Comparison of ENCODE assay signal across 12 cellular contexts in genomic region chr1:228060458-228061190, GRCh38. TPM values are rescaled to one million over a fixed set of nuclear protein-coding genes. Genes with fewer than 3 reads are reported as not detected.
A peak's percentile ranks its signal among the peaks of the same experiment; 100 is the strongest.
DNase-seq lines count a peak whose midpoint lies in the region; ATAC-seq and TF ChIP-seq lines count a peak whose summit lies in the region.
"Had no signal": no experiment of that assay in that cellular context is flagged by ENCODE, and none has a peak within 500 bp of the region (broad histone marks: within the 10 kb centered on the region; RNA-seq: fewer than 3 reads in every experiment).

No MANE protein-coding gene starts in this region.

- intact Hi-C loops in PC-3 (cut with micrococcal nuclease): no loop called here
- intact Hi-C loops in natural killer cell (cut with micrococcal nuclease): no loop called here

- H3K4me1 Mint-ChIP-seq in CD8-positive, alpha-beta memory T cell: peaks cover 6 to 19% (median 14%) of the 10 kb centered on the region in 3 donors
- peaks cover 0 to 11% of the 10 kb centered on the region in 2 donors for H3K4me1 Mint-ChIP-seq in natural killer cell

- H3K36me3 Mint-ChIP-seq in CD8-positive, alpha-beta memory T cell: no peaks in the 10 kb centered on the region
- no peaks in the 10 kb centered on the region for H3K36me3 Mint-ChIP-seq in natural killer cell

- peak overlapping the region; percentile 67 for H2AFZ ChIP-seq in PC-3 (ENCODE audit: low read length)

- H3K4me3 ChIP-seq in CD8-positive, alpha-beta memory T cell (ENCODE audit: low read length): peak overlapping the region; percentile 50
- H3K4me3 ChIP-seq in PC-3 (ENCODE audit: low read length) (peak overlapping the region; percentile 58), epithelial cell of esophagus (ENCODE audit: low read length) (peak overlapping the region; percentile 42)

- peak overlapping the region in 3 of 8 donors; percentile 23 to 56 (median 35) for H3K27ac Mint-ChIP-seq in CD8-positive, alpha-beta memory T cell
- no peak overlapping the region for H3K27ac Mint-ChIP-seq in natural killer cell
- H3K27ac Mint-ChIP-seq: activated CD4-positive, alpha-beta T cell treated with anti-CD3 and anti-CD28 coated beads for 36 hours had no signal

- H3K27ac ChIP-seq in CD8-positive, alpha-beta memory T cell (ENCODE audit: low read depth, low read length): no peak overlapping the region
- H3K27ac ChIP-seq in PC-3 (ENCODE audit: low read length): no peak overlapping the region
- H3K27ac ChIP-seq: epithelial cell of prostate had no signal

- peak overlapping the region; percentile 30 for H3K9ac ChIP-seq in PC-3 (ENCODE audit: low read length)

- DNase-seq in CD8-positive, alpha-beta memory T cell: peak in 1 of 5 donors; percentile 43
- DNase-seq in PC-3: no peak
- DNase-seq in epithelial cell of esophagus (ENCODE audit: low read depth): no peak
- no peak for DNase-seq in natural killer cell
- no peak for DNase-seq in NCI-H510A treated with DMSO at 0.1 percent for 48 hours (lab: John Stamatoyannopoulos, UW)
- no peak for DNase-seq in SKM-1 treated with dmso at 0.1 percent for 144 hours (lab: John Stamatoyannopoulos, UW; ENCODE audit: unreplicated experiment)
- DNase-seq in hypothalamus (lab: John Stamatoyannopoulos, UW): no peak
- DNase-seq: activated CD4-positive, alpha-beta T cell treated with anti-CD3 and anti-CD28 coated beads for 36 hours; GF-D8 had no signal

- H3K4me3 Mint-ChIP-seq in CD8-positive, alpha-beta memory T cell: peak overlapping the region in 6 of 7 donors; percentile 6 to 54 (median 40)
- peak overlapping the region; percentile 66 for H3K4me3 Mint-ChIP-seq in natural killer cell

- peaks cover 24 to 30% of the 10 kb centered on the region in 2 donors for H3K27me3 Mint-ChIP-seq in CD8-positive, alpha-beta memory T cell
- H3K27me3 Mint-ChIP-seq in natural killer cell (ENCODE audit: low read depth in 2 of 2): peaks cover 32% of the 10 kb centered on the region in 2 donors

- peaks cover 23% of the 10 kb centered on the region for H3K4me1 ChIP-seq in CD8-positive, alpha-beta memory T cell (ENCODE audit: insufficient read depth, low read length)
- H3K4me1 ChIP-seq in PC-3 (ENCODE audit: insufficient read depth, low read length): peaks cover 8% of the 10 kb centered on the region; the same call in 1 of the 2 replicates
- H3K4me1 ChIP-seq: HAP-1 had no signal

- H3K9me3 ChIP-seq in CD8-positive, alpha-beta memory T cell (ENCODE audit: low read length): no peaks in the 10 kb centered on the region
- H3K9me3 ChIP-seq in PC-3 (ENCODE audit: low read length): no peaks in the 10 kb centered on the region
- H3K9me3 ChIP-seq: HAP-1 had no signal

- CTCF ChIA-PET in CD8-positive, alpha-beta memory T cell (lab: Charles Lee): no interaction called here
- CTCF ChIA-PET in PC-3 (lab: Charles Lee): interaction anchor here (1.0 kb wide), 1 partner anchor 61 kb away, joined by 13 read pairs; no protein-coding TSS in a partner anchor

- H3F3A ChIP-seq in PC-3 (ENCODE audit: low read length, unreplicated experiment): peaks cover 4% of the 10 kb centered on the region

- H3K27me3 ChIP-seq in CD8-positive, alpha-beta memory T cell (ENCODE audit: insufficient read depth, low read length, poor library complexity, severe bottlenecking): peaks cover 45% of the 10 kb centered on the region
- no peaks in the 10 kb centered on the region for H3K27me3 ChIP-seq in PC-3 (ENCODE audit: low read length)

- H3K9me2 ChIP-seq in PC-3 (replicated peaks; ENCODE audit: low read length): no peaks in the 10 kb centered on the region

- no peaks in the 10 kb centered on the region for H4K20me1 ChIP-seq in PC-3 (ENCODE audit: low read length)

- H3K79me2 ChIP-seq in PC-3 (ENCODE audit: low read length): no peaks in the 10 kb centered on the region

- H3K9me3 Mint-ChIP-seq in CD8-positive, alpha-beta memory T cell: no peaks in the 10 kb centered on the region
- no peaks in the 10 kb centered on the region for H3K9me3 Mint-ChIP-seq in natural killer cell

- H3K36me3 ChIP-seq in CD8-positive, alpha-beta memory T cell (ENCODE audit: insufficient read depth, low read length): no peaks in the 10 kb centered on the region
- no peaks in the 10 kb centered on the region for H3K36me3 ChIP-seq in PC-3 (ENCODE audit: low read depth, low read length)
- H3K36me3 ChIP-seq: HAP-1 had no signal

- POLR2A ChIA-PET in CD8-positive, alpha-beta memory T cell (lab: Charles Lee): no interaction called here
- POLR2A ChIA-PET in PC-3 (lab: Charles Lee; ENCODE audit: unreplicated experiment): no interaction called here

- ATAC-seq in PC-3 (0 out of 2 replicates have a peak, but pooled peaks have one; percentile 5), natural killer cell (no peak), GM18511 (IDR thresholded peaks at IDR 0.05; ENCODE audit: unreplicated experiment) (no peak)

- peak overlapping the region; percentile 73 for H3K4me2 ChIP-seq in PC-3 (ENCODE audit: low read length)

- TF ChIP-seq CTCF in PC-3 (conservative IDR thresholded peaks at IDR 0.05; ENCODE audit: low read depth, low read length): peak; percentile 30; the same call in 1 of the 2 replicates
- TF ChIP-seq CTCF in epithelial cell of esophagus (IDR thresholded peaks at IDR 0.05; ENCODE audit: insufficient read depth, low read depth, low read length, missing control alignments): no peak
- no peak for TF ChIP-seq CTCF in natural killer cell (IDR thresholded peaks at IDR 0.05)

- TSS peak; percentile 15 for BruUV-seq in PC-3 (replicated peaks; lab: Mats Ljungman, UMichigan)

RNA-seq across cellular contexts. Expression of gene ARF1, which starts 21.9 kb away (rescaled TPM):
- total RNA-seq in CD8-positive, alpha-beta memory T cell: 100 to 1,000 TPM; 379 TPM
- 569 TPM for polyA plus RNA-seq in CD8-positive, alpha-beta memory T cell
- 685 and 688 TPM in 2 replicates for total RNA-seq in PC-3 (2014; rRNA removed)
- 100 to 1,000 TPM; 368 to 427 (median 424) TPM for total RNA-seq in natural killer cell

RNA-seq across cellular contexts. Expression of gene C1orf35, which starts 42.5 kb away (rescaled TPM):
- 10 to 100 TPM; 28.7 to 29.2 TPM for total RNA-seq in CD8-positive, alpha-beta memory T cell
- polyA plus RNA-seq in CD8-positive, alpha-beta memory T cell: 21.4 TPM
- total RNA-seq in PC-3 (2014; rRNA removed) (63.3 and 93.0 TPM in 2 replicates), natural killer cell (10 to 100 TPM; 18.9 to 21.6 (median 19.6) TPM)

RNA-seq across cellular contexts. Expression of gene MRPL55, which starts 48.5 kb away (rescaled TPM):
- 10 to 100 TPM; 70.0 to 71.8 TPM for total RNA-seq in CD8-positive, alpha-beta memory T cell
- polyA plus RNA-seq in CD8-positive, alpha-beta memory T cell: 146 TPM
- 343 and 375 TPM in 2 replicates for total RNA-seq in PC-3 (2014; rRNA removed)
- 10 to 100 TPM; 50.0 to 70.6 (median 64.1) TPM for total RNA-seq in natural killer cell

RNA-seq across cellular contexts. Expression of gene WNT3A, which starts 53.8 kb away (rescaled TPM):
- not detected for total RNA-seq in CD8-positive, alpha-beta memory T cell
- not detected for polyA plus RNA-seq in CD8-positive, alpha-beta memory T cell
- total RNA-seq in PC-3 (2014; rRNA removed) (1.0 and 1.5 TPM in 2 replicates), natural killer cell (not detected)
- total RNA-seq: activated CD4-positive, alpha-beta T cell treated with anti-CD3 and anti-CD28 coated beads for 36 hours had no signal
